Comparison of ENCODE assay signal across 8 cellular contexts in genomic region chr12:106903241-106903950, GRCh38. TPM values are rescaled to one million over a fixed set of nuclear protein-coding genes. Genes with fewer than 3 reads are reported as not detected.
DNase-seq lines count a peak whose midpoint lies in the region; ATAC-seq and TF ChIP-seq lines count a peak whose summit lies in the region.

No MANE protein-coding gene starts in this region.

- H3K9me2 ChIP-seq in HCT116 (ENCODE audit: insufficient read depth) = no peaks in the 10 kb centered on the region

- no peaks in the 10 kb centered on the region for H3K36me3 Mint-ChIP-seq in endothelial cell (ENCODE audit: low read depth, unreplicated experiment)

- no peaks in the 10 kb centered on the region for H4K20me1 ChIP-seq in HCT116 (ENCODE audit: insufficient read depth)

- BruUV-seq in HCT116 (replicated peaks; lab: Mats Ljungman, UMichigan) = no TSS peak

- no peaks in the 10 kb centered on the region for H3K79me2 ChIP-seq in HCT116 (ENCODE audit: insufficient read depth, low read length)

- TF ChIP-seq POLR2A in HCT116 (IDR thresholded peaks at IDR 0.05; ENCODE audit: borderline replicate concordance, extremely low read depth, insufficient read depth, insufficient read length) = no peak

- TF ChIP-seq CTCF in HCT116 (IDR thresholded peaks at IDR 0.05 in 2 of 3, conservative IDR thresholded peaks at IDR 0.05 in 1 of 3; ENCODE audit: borderline replicate concordance in 1 of 3, insufficient read depth in 1 of 3, low read depth in 2 of 3, low read length in 2 of 3) (no peak), endothelial cell (IDR thresholded peaks at IDR 0.05; ENCODE audit: unreplicated experiment) (no peak)

- H3K27me3 ChIP-seq in HCT116 (ENCODE audit: insufficient read depth, low read length) = no peaks in the 10 kb centered on the region

- no peaks in the 10 kb centered on the region for H3K9me3 ChIP-seq in HCT116 (ENCODE audit: control insufficient read depth in 1 of 2, insufficient read depth in 1 of 2, low read depth in 1 of 2, low read length in 2 of 2)

- peak overlapping the region; percentile 28 to 52 for H3K4me3 ChIP-seq in HCT116 (replicated peaks in 1 of 2; ENCODE audit: low read depth in 1 of 2, low read length in 2 of 2)

- peak; percentile 19 for DNase-seq in DMS79 (lab: John Stamatoyannopoulos, UW)
- DNase-seq in HCT116 (ENCODE audit: low read depth, low spot score) = peak; percentile 28
- peak; percentile 36 for DNase-seq in NCI-H2171 (lab: John Stamatoyannopoulos, UW)
- DNase-seq in activated CD8-positive, alpha-beta memory T cell treated with anti-CD3 and anti-CD28 coated beads, Interleukin-2, amount 50 U/mL, for 1 hour (ENCODE audit: extremely low read depth) = peak; percentile 24
- peak; percentile 82 for DNase-seq in endothelial cell (ENCODE audit: low spot score)
- peak; percentile 73 for DNase-seq in mucosa of gallbladder (ENCODE audit: low spot score)
- DNase-seq in stimulated activated CD8-positive, alpha-beta memory T cell treated with anti-CD3 and anti-CD28 coated beads, Interleukin-4, amount 100 ng/mL, for 1 hour (ENCODE audit: low read depth in 2 of 2, low spot score in 1 of 2) = peak; percentile 25 to 45

- peak overlapping the region; percentile 78 for H3K4me2 ChIP-seq in HCT116 (ENCODE audit: low read length)

- no peak overlapping the region for H3K27ac Mint-ChIP-seq in endothelial cell (ENCODE audit: unreplicated experiment)

- peaks cover 0 to 16% of the 10 kb centered on the region in 2 experiments; a peak in 2 of 4 replicates for H3K4me1 ChIP-seq in HCT116 (ENCODE audit: control insufficient read depth in 1 of 2, insufficient read depth in 2 of 2, low read length in 2 of 2)

- intact Hi-C loops in HCT116 (cut with micrococcal nuclease) = no loop called here

- H3K36me3 ChIP-seq in HCT116 (ENCODE audit: control insufficient read depth in 1 of 2, insufficient read depth in 2 of 2, low read length in 2 of 2) = no peaks in the 10 kb centered on the region

- H3K9ac ChIP-seq in HCT116 (ENCODE audit: low read length) = no peak overlapping the region; the same call in 1 of the 2 replicates

- ATAC-seq in HCT116 (peak; percentile 100), GM19397 (IDR thresholded peaks at IDR 0.05; ENCODE audit: unreplicated experiment) (no peak)

- H3K4me3 Mint-ChIP-seq in endothelial cell (ENCODE audit: unreplicated experiment) = peak overlapping the region; percentile 48

- H3K27me3 Mint-ChIP-seq in endothelial cell (ENCODE audit: unreplicated experiment) = peaks cover 2% of the 10 kb centered on the region

- RAD21 ChIA-PET in HCT116 (lab: Charles Lee; ENCODE audit: low non-redundant PET in 1 of 2, low total read pairs in 2 of 2, uncharacterized antibody in 2 of 2, unreplicated experiment in 2 of 2) = no interaction called here

- no peaks in the 10 kb centered on the region for H3K9me3 Mint-ChIP-seq in endothelial cell (ENCODE audit: unreplicated experiment)

- CTCF ChIA-PET in HCT116 (lab: Charles Lee) = interaction anchor here (1.4 kb wide), 1 partner anchor 546 kb away, joined by 4 read pairs; the partner anchor contains the start of gene POLR3B

- POLR2A ChIA-PET in HCT116 (lab: Charles Lee) = interaction anchor here (0.9 kb wide), 1 partner anchor 546 kb away, joined by 4 read pairs; the partner anchor contains the start of gene POLR3B

- no peak overlapping the region for H3K27ac ChIP-seq in HCT116 (ENCODE audit: low read depth, low read length)

- peak overlapping the region; percentile 88 for H2AFZ ChIP-seq in HCT116 (ENCODE audit: low read depth, low read length, poor library complexity, severe bottlenecking)

- H3K4me1 Mint-ChIP-seq in endothelial cell (ENCODE audit: unreplicated experiment) = peaks cover 2% of the 10 kb centered on the region

- TF ChIP-seq RAD21 in HCT116 (IDR thresholded peaks at IDR 0.05; ENCODE audit: low read depth) = no peak

TF ChIP-seq in HCT116, 20 proteins besides CTCF, POLR2A, EP300 and RAD21:
- TF ChIP-seq EGR1 (IDR thresholded peaks at IDR 0.05; ENCODE audit: low read depth) (no peak), JUND (IDR thresholded peaks at IDR 0.05) (no peak), REST (IDR thresholded peaks at IDR 0.05; ENCODE audit: low read depth) (no peak), YY1 (IDR thresholded peaks at IDR 0.05; ENCODE audit: extremely low read depth, insufficient replicate concordance, low read depth, low read length) (no peak), SIN3A (IDR thresholded peaks at IDR 0.05; ENCODE audit: low read depth) (no peak), ZFX (IDR thresholded peaks at IDR 0.05) (no peak), ELF1 (IDR thresholded peaks at IDR 0.05; ENCODE audit: borderline replicate concordance, low read depth) (no peak), CBX3 (IDR thresholded peaks at IDR 0.05; ENCODE audit: low read depth) (no peak), CEBPB (IDR thresholded peaks at IDR 0.05; ENCODE audit: low read depth) (no peak), SP1 (IDR thresholded peaks at IDR 0.05; ENCODE audit: low read depth) (no peak), FOSL1 (IDR thresholded peaks at IDR 0.05; ENCODE audit: low read depth) (no peak), SRF (IDR thresholded peaks at IDR 0.05; ENCODE audit: low read depth) (no peak), ZBTB33 (IDR thresholded peaks at IDR 0.05; ENCODE audit: extremely low read depth, insufficient replicate concordance, low read length) (no peak)

RNA-seq across cellular contexts. Expression of gene TMEM263, which starts 52.3 kb away (rescaled TPM):
- 31.3 TPM for total RNA-seq in HCT116 (2021; ENCODE audit: unreplicated experiment)
- polyA plus RNA-seq in HCT116 (2012) = 20.9 and 22.1 TPM in 2 replicates
- 26.1 TPM for total RNA-seq in endothelial cell (ENCODE audit: unreplicated experiment)
- total RNA-seq in mucosa of gallbladder = 49.4 TPM

Comparison
In these comparisons a context has a peak if more than half of its experiments do, and no peak if none do; other contexts are left out.
1. DNase-seq: peak in every context shown above with its lines; median percentile 82 in endothelial cell; 73 in mucosa of gallbladder; 36 in NCI-H2171; 35 in stimulated activated CD8-positive, alpha-beta memory T cell treated with anti-CD3 and anti-CD28 coated beads, Interleukin-4, amount 100 ng/mL, for 1 hour; 28 in HCT116; 24 in activated CD8-positive, alpha-beta memory T cell treated with anti-CD3 and anti-CD28 coated beads, Interleukin-2, amount 50 U/mL, for 1 hour; 19 in DMS79.